In genomic region chr13:91739751-91740150, GRCh38 we compare ENCODE assay signal across 1 cellular context.
TF ChIP-seq lines count a peak whose summit lies in the region.

No MANE protein-coding gene starts in this region.

TF ChIP-seq in H1, 55 proteins besides CTCF, POLR2A, EP300 and RAD21 (continued from another document):
- TF ChIP-seq RFX5 (IDR thresholded peaks at IDR 0.05; ENCODE audit: borderline replicate concordance, low read depth, low read length) (no peak), CTBP2 (IDR thresholded peaks at IDR 0.05; ENCODE audit: borderline replicate concordance, insufficient read depth, insufficient read length, low read length) (no peak), ASH2L (IDR thresholded peaks at IDR 0.05; ENCODE audit: low read length) (no peak), TEAD4 (IDR thresholded peaks at IDR 0.05; ENCODE audit: low read depth, low read length) (no peak)
TF ChIP-seq in H1: peak in this region for 0.
